ENCODE assay signal across 21 cellular contexts in genomic region chr4:133131829-133132485, GRCh38. TPM values are rescaled to one million over a fixed set of nuclear protein-coding genes. Genes with fewer than 3 reads are reported as not detected.
DNase-seq lines count a peak whose midpoint lies in the region; ATAC-seq, FAIRE-seq and TF ChIP-seq lines count a peak whose summit lies in the region.
"Had no signal": no experiment of that assay in that cellular context is flagged by ENCODE, and none has a peak within 500 bp of the region (broad histone marks: within the 10 kb centered on the region; RNA-seq: fewer than 3 reads in every experiment).

No MANE protein-coding gene starts in this region.

- no peak for FAIRE-seq in H1 (lab: Jason Lieb, UNC)
- FAIRE-seq: GM12891 had no signal

- H2BK120ac ChIP-seq in H1 (replicated peaks; ENCODE audit: low read depth, low read length) (no peak overlapping the region), neuronal stem cell (ENCODE audit: low read depth, low read length) (no peak overlapping the region)

- in situ Hi-C loops in GM23248 (cut with MboI) = no loop called here

- no peaks in the 10 kb centered on the region for H3K36me3 ChIP-seq in HUES48 (ENCODE audit: control insufficient read depth, insufficient read depth, low read length)
- no peaks in the 10 kb centered on the region for H3K36me3 ChIP-seq in H1 (ENCODE audit: control insufficient read depth in 2 of 4, insufficient read depth in 4 of 4, low read length in 3 of 4)
- no peaks in the 10 kb centered on the region for H3K36me3 ChIP-seq in neuronal stem cell (replicated peaks in 1 of 2; ENCODE audit: control insufficient read depth in 2 of 2, insufficient read depth in 2 of 2, low read length in 2 of 2)
- H3K36me3 ChIP-seq in GM23248 (ENCODE audit: low read depth) = no peaks in the 10 kb centered on the region
- H3K36me3 ChIP-seq in CD8-positive, alpha-beta memory T cell (ENCODE audit: insufficient read depth, low read length) = no peaks in the 10 kb centered on the region
- H3K36me3 ChIP-seq: colonic mucosa, left lung, right atrium auricular region had no signal

- H3K79me2 ChIP-seq in H1 (ENCODE audit: control insufficient read depth in 1 of 2, insufficient read depth in 2 of 2, low read length in 2 of 2) = no peaks in the 10 kb centered on the region
- no peaks in the 10 kb centered on the region for H3K79me2 ChIP-seq in GM23248 (ENCODE audit: insufficient read depth)

- no peak overlapping the region; the same call in 1 of the 2 replicates for H3K18ac ChIP-seq in H1 (ENCODE audit: extremely low read depth, low read length)
- H3K18ac ChIP-seq in neuronal stem cell (ENCODE audit: low read length) = no peak overlapping the region

- peak overlapping the region; percentile 100 for H4K5ac ChIP-seq in H1 (ENCODE audit: insufficient read length, low read depth, low read length)

- CTCF ChIA-PET in H1 (lab: Charles Lee; ENCODE audit: partially characterized antibody) = interaction anchor here (0.8 to 1.7 kb wide), 5 partner anchors 14 to 343 kb away, joined by 3 to 9 read pairs (median 3); no protein-coding TSS in a partner anchor
- CTCF ChIA-PET in CD8-positive, alpha-beta memory T cell (lab: Charles Lee) = no interaction called here

- H3K9me2 ChIP-seq in GM23248 (ENCODE audit: insufficient read depth) = no peaks in the 10 kb centered on the region

- H3K27me3 ChIP-seq in HUES48 (ENCODE audit: control insufficient read depth, insufficient read depth, low read length) (no peaks in the 10 kb centered on the region), H1 (replicated peaks in 1 of 4; ENCODE audit: control insufficient read depth in 3 of 4, extremely low read depth in 1 of 4, insufficient read depth in 3 of 4, low read length in 3 of 4) (no peaks in the 10 kb centered on the region), neuronal stem cell (ENCODE audit: control insufficient read depth in 3 of 3, insufficient read depth in 3 of 3, low read depth in 1 of 3, low read length in 3 of 3) (no peaks in the 10 kb centered on the region), GM23248 (replicated peaks; ENCODE audit: insufficient read depth) (no peaks in the 10 kb centered on the region)
- no peaks in the 10 kb centered on the region for H3K27me3 ChIP-seq in CD8-positive, alpha-beta memory T cell (ENCODE audit: insufficient read depth, low read length, poor library complexity, severe bottlenecking)
- H3K27me3 ChIP-seq: colonic mucosa, left lung, right atrium auricular region had no signal

- H3K4me3 ChIP-seq in HUES48 (ENCODE audit: low read depth, low read length) (peak overlapping the region; percentile 38; the same call in 1 of the 2 replicates), H1 (ENCODE audit: extremely low read depth in 1 of 4, insufficient read depth in 2 of 4, low read depth in 3 of 4, low read length in 4 of 4) (peak overlapping the region in 1 of 4 experiments; percentile 45; a peak in 2 of 8 replicates), neuronal stem cell (ENCODE audit: low read length in 2 of 2) (no peak overlapping the region), GM23248 (no peak overlapping the region)
- no peak overlapping the region for H3K4me3 ChIP-seq in CD8-positive, alpha-beta memory T cell (ENCODE audit: low read length)
- H3K4me3 ChIP-seq: colonic mucosa, left lung, right atrium auricular region had no signal

- H3K27ac ChIP-seq in HUES48 (ENCODE audit: low read depth, low read length) = peak overlapping the region; percentile 94
- H3K27ac ChIP-seq in H1 (ENCODE audit: low read depth, low read length) = no peak overlapping the region
- no peak overlapping the region for H3K27ac ChIP-seq in neuronal stem cell (replicated peaks; ENCODE audit: low read length)
- H3K27ac ChIP-seq in GM23248 = no peak overlapping the region
- H3K27ac ChIP-seq in CD8-positive, alpha-beta memory T cell (ENCODE audit: low read depth, low read length) = no peak overlapping the region
- H3K27ac ChIP-seq: colonic mucosa, left lung, right atrium auricular region had no signal

- TF ChIP-seq RAD21 in H1 (IDR thresholded peaks at IDR 0.05 in 1 of 2, conservative IDR thresholded peaks at IDR 0.05 in 1 of 2; ENCODE audit: low read depth in 2 of 2, low read length in 2 of 2) = no peak

- WGBS in H1 (ENCODE audit: extremely low coverage in 1 of 2, insufficient coverage in 1 of 2, insufficient read length in 1 of 2, insufficient replicate concordance in 2 of 2, low coverage in 1 of 2, low lambda C conversion rate in 2 of 2, missing lambda C conversion rate in 1 of 2), 2 experiments = 18% methylated on average over 2 of the region's 2 CpGs; no CpG with 5 or more reads in 1 of the 2 experiments
- WGBS in neuronal stem cell (ENCODE audit: extremely low coverage in 2 of 2, insufficient read length in 2 of 2, insufficient replicate concordance in 1 of 2), 2 donors = no CpG with 5 or more reads among the region's 2 CpGs
- 12 to 19% methylated on average over 2 of the region's 2 CpGs for WGBS in GM23248 (ENCODE audit: low coverage in 1 of 2, low lambda C conversion rate in 2 of 2, missing lambda C conversion rate in 2 of 2), 2 experiments

- no peak for ATAC-seq in left lobe of liver
- ATAC-seq: left lung had no signal

- H3K4me1 ChIP-seq in HUES48 (ENCODE audit: control insufficient read depth, insufficient read depth, low read length) (peaks cover 33% of the 10 kb centered on the region), H1 (replicated peaks in 1 of 4; ENCODE audit: control insufficient read depth in 3 of 4, insufficient read depth in 4 of 4, low read length in 3 of 4) (peaks cover 0 to 6% (median 1%) of the 10 kb centered on the region in 4 experiments; a peak in 2 of 7 replicates), neuronal stem cell (ENCODE audit: control insufficient read depth in 2 of 2, insufficient read depth in 1 of 2, low read depth in 1 of 2, low read length in 2 of 2) (no peaks in the 10 kb centered on the region), GM23248 (ENCODE audit: insufficient read depth) (no peaks in the 10 kb centered on the region)
- no peaks in the 10 kb centered on the region for H3K4me1 ChIP-seq in CD8-positive, alpha-beta memory T cell (ENCODE audit: insufficient read depth, low read length)
- H3K4me1 ChIP-seq: colonic mucosa, left lung, right atrium auricular region had no signal

- no peak for TF ChIP-seq POLR2A in H1 (IDR thresholded peaks at IDR 0.05; ENCODE audit: control extremely low read depth in 1 of 2, low read depth in 2 of 2, low read length in 2 of 2)

- DNase-seq in NCI-H748 treated with DMSO at 0.1 percent for 48 hours (lab: John Stamatoyannopoulos, UW) (peak; percentile 34), H1 (ENCODE audit: low read depth in 1 of 2, low spot score in 2 of 2) (no peak), neuronal stem cell (ENCODE audit: low spot score) (no peak), GM23248 (no peak), left lobe of liver (ENCODE audit: low spot score) (no peak)
- no peak for DNase-seq in CD8-positive, alpha-beta memory T cell
- DNase-seq: C1 segment of cervical spinal cord; Calu3; colonic mucosa; left lung; mesendoderm; MM.1S; NCI-H69; stimulated activated CD4-positive, alpha-beta T cell treated with anti-CD3 and anti-CD28 coated beads, Interleukin-4, amount 100 ng/mL, for 1 hour; stimulated activated naive CD4-positive, alpha-beta T cell treated with Interleukin-2 at 50 U/mL for 16 hours; T1000 had no signal

- H2BK5ac ChIP-seq in H1 (ENCODE audit: low read depth, low read length) = no peak overlapping the region
- no peak overlapping the region for H2BK5ac ChIP-seq in neuronal stem cell (ENCODE audit: low read length)

- H3K23ac ChIP-seq in H1 (ENCODE audit: insufficient read length) (no peak overlapping the region), neuronal stem cell (ENCODE audit: low read depth, low read length, poor library complexity) (no peak overlapping the region)

- H3K4me3 Mint-ChIP-seq in CD8-positive, alpha-beta memory T cell = no peak overlapping the region
- H3K4me3 Mint-ChIP-seq: activated naive CD4-positive, alpha-beta T cell treated with anti-CD3 and anti-CD28 coated beads, Interleukin-2, amount 50 U/mL, for 24 hours had no signal

- no peak overlapping the region for H3K4ac ChIP-seq in H1 (replicated peaks; ENCODE audit: insufficient read length, low read depth, low read length)
- no peak overlapping the region for H3K4ac ChIP-seq in neuronal stem cell (ENCODE audit: low read length)

- H3K27me3 Mint-ChIP-seq in CD8-positive, alpha-beta memory T cell = no peaks in the 10 kb centered on the region
- H3K27me3 Mint-ChIP-seq: activated naive CD4-positive, alpha-beta T cell treated with anti-CD3 and anti-CD28 coated beads, Interleukin-2, amount 50 U/mL, for 24 hours had no signal

- no peaks in the 10 kb centered on the region for H3K9me3 ChIP-seq in HUES48 (ENCODE audit: control insufficient read depth, insufficient read depth, low read length)
- no peaks in the 10 kb centered on the region for H3K9me3 ChIP-seq in H1 (ENCODE audit: insufficient read depth in 2 of 2, low read depth in 1 of 2, low read length in 1 of 2)
- H3K9me3 ChIP-seq in neuronal stem cell (replicated peaks in 1 of 2; ENCODE audit: control insufficient read depth in 2 of 2, insufficient read depth in 1 of 2, low read depth in 1 of 2, low read length in 2 of 2) = no peaks in the 10 kb centered on the region
- no peaks in the 10 kb centered on the region for H3K9me3 ChIP-seq in GM23248 (ENCODE audit: low read depth)
- no peaks in the 10 kb centered on the region for H3K9me3 ChIP-seq in CD8-positive, alpha-beta memory T cell (ENCODE audit: low read length)
- H3K9me3 ChIP-seq: colonic mucosa, left lung, right atrium auricular region had no signal

- H2AK5ac ChIP-seq in H1 (ENCODE audit: low read depth, low read length) (no peak overlapping the region), neuronal stem cell (ENCODE audit: low read depth, low read length) (no peak overlapping the region)

- H3K27ac Mint-ChIP-seq in CD8-positive, alpha-beta memory T cell = no peak overlapping the region
- H3K27ac Mint-ChIP-seq: activated naive CD4-positive, alpha-beta T cell treated with anti-CD3 and anti-CD28 coated beads, Interleukin-2, amount 50 U/mL, for 24 hours had no signal

- no peaks in the 10 kb centered on the region for H4K20me1 ChIP-seq in H1 (replicated peaks in 1 of 2; ENCODE audit: control insufficient read depth in 1 of 2, insufficient read depth in 2 of 2, low read length in 2 of 2)
- H4K20me1 ChIP-seq in GM23248 (ENCODE audit: insufficient read depth) = no peaks in the 10 kb centered on the region

- H3K9me3 Mint-ChIP-seq in CD8-positive, alpha-beta memory T cell = peaks cover 0 to 22% (median 4%) of the 10 kb centered on the region in 5 donors
- H3K9me3 Mint-ChIP-seq: activated naive CD4-positive, alpha-beta T cell treated with anti-CD3 and anti-CD28 coated beads, Interleukin-2, amount 50 U/mL, for 24 hours had no signal

- H2BK20ac ChIP-seq in H1 (ENCODE audit: low read length) = no peak overlapping the region

- H3K14ac ChIP-seq in H1 (ENCODE audit: insufficient read length) (no peak overlapping the region), neuronal stem cell (ENCODE audit: low read length) (no peak overlapping the region)

- no peak for TF ChIP-seq EP300 in H1 (IDR thresholded peaks at IDR 0.05; ENCODE audit: borderline replicate concordance in 1 of 2, low read depth in 2 of 2, low read length in 2 of 2)

- H2BK15ac ChIP-seq in H1 (ENCODE audit: low read length) = no peak overlapping the region
- no peak overlapping the region for H2BK15ac ChIP-seq in neuronal stem cell (ENCODE audit: low read length)

- no peak overlapping the region for H3K56ac ChIP-seq in H1 (replicated peaks; ENCODE audit: insufficient read length, low read depth, low read length)

- H3K4me2 ChIP-seq in H1 (ENCODE audit: insufficient read depth in 1 of 2, low read depth in 2 of 2, low read length in 2 of 2) (peak overlapping the region; percentile 27 to 30; a peak in 2 of 4 replicates), neuronal stem cell (ENCODE audit: insufficient read depth, low read length, poor library complexity, severe bottlenecking) (no peak overlapping the region), GM23248 (ENCODE audit: unreplicated experiment) (no peak overlapping the region)

- POLR2A ChIA-PET in H1 (lab: Charles Lee; ENCODE audit: partially characterized antibody) = interaction anchor here (1.2 to 1.7 kb wide), 3 partner anchors 15 to 20 kb away, joined by 4 to 7 read pairs (median 5); partner anchors contain the start of gene PCDH10
- POLR2A ChIA-PET in CD8-positive, alpha-beta memory T cell (lab: Charles Lee) = no interaction called here

- H3F3A ChIP-seq in GM23248 (ENCODE audit: insufficient read depth) = no peaks in the 10 kb centered on the region

- H2BK12ac ChIP-seq in H1 (ENCODE audit: low read depth, low read length) (no peak overlapping the region), neuronal stem cell (ENCODE audit: low read length) (no peak overlapping the region)

- H3K79me1 ChIP-seq in H1 (ENCODE audit: low read depth, low read length) (no peaks in the 10 kb centered on the region), neuronal stem cell (ENCODE audit: low read depth, low read length) (no peaks in the 10 kb centered on the region)

- no peaks in the 10 kb centered on the region for H3K23me2 ChIP-seq in H1 (ENCODE audit: low read depth, low read length)

- no peaks in the 10 kb centered on the region for H3K4me1 Mint-ChIP-seq in CD8-positive, alpha-beta memory T cell
- H3K4me1 Mint-ChIP-seq: activated naive CD4-positive, alpha-beta T cell treated with anti-CD3 and anti-CD28 coated beads, Interleukin-2, amount 50 U/mL, for 24 hours had no signal

- H4K91ac ChIP-seq in H1 (replicated peaks; ENCODE audit: insufficient read length, low read length) (no peak overlapping the region), neuronal stem cell (ENCODE audit: low read depth, low read length, poor library complexity) (no peak overlapping the region)

- H3K36me3 Mint-ChIP-seq in CD8-positive, alpha-beta memory T cell = no peaks in the 10 kb centered on the region
- H3K36me3 Mint-ChIP-seq: activated naive CD4-positive, alpha-beta T cell treated with anti-CD3 and anti-CD28 coated beads, Interleukin-2, amount 50 U/mL, for 24 hours had no signal

- H3K9ac ChIP-seq in HUES48 (ENCODE audit: low read depth, low read length) = peak overlapping the region; percentile 56; the same call in 1 of the 2 replicates
- no peak overlapping the region for H3K9ac ChIP-seq in H1 (replicated peaks in 1 of 4; ENCODE audit: extremely low read depth in 1 of 4, low read depth in 3 of 4, low read length in 3 of 4)
- no peak overlapping the region for H3K9ac ChIP-seq in neuronal stem cell (ENCODE audit: low read depth, low read length, poor library complexity)
- no peak overlapping the region for H3K9ac ChIP-seq in GM23248

- TF ChIP-seq CTCF in H1 (IDR thresholded peaks at IDR 0.05; ENCODE audit: control extremely low read depth in 1 of 3, insufficient read depth in 1 of 3, low read depth in 1 of 3, low read length in 3 of 3) = no peak

- H4K8ac ChIP-seq in H1 (ENCODE audit: extremely low read depth, insufficient read depth, low read length) (no peak overlapping the region), neuronal stem cell (ENCODE audit: low read depth, low read length) (no peak overlapping the region)

- H2AFZ ChIP-seq in H1 (ENCODE audit: low read length) = 0 out of 2 replicates have a peak overlapping the region, but pooled peaks have one; percentile 21
- H2AFZ ChIP-seq in neuronal stem cell (ENCODE audit: low read length) = peak overlapping the region; percentile 76
- no peak overlapping the region for H2AFZ ChIP-seq in GM23248

RNA-seq across cellular contexts. Expression of gene PCDH10, which starts 17.1 kb away (rescaled TPM):
- 9.3 and 10.0 TPM in 2 replicates for total RNA-seq in H1 (2021; fragmentation: NEBNext Ultra II Directional; extraction: Animal tissue kit (Norgen Biotek cat#: 25700))
- polyA plus RNA-seq in H1 (2011; rRNA removed) (2.2 and 3.0 TPM in 2 replicates), GM23248 (2016; fragmentation: Nextera tagmentation; extraction: Ambion mirVana) (0.08 and 0.09 TPM in 2 replicates)
- polyA plus RNA-seq in H1 (2011; cell fraction: cytosol; rRNA removed) = 2.6 TPM
- 5.5 TPM for polyA plus RNA-seq in H1 (2011; cell fraction: nucleus; rRNA removed)
- polyA plus RNA-seq in H1 (2012, experiment 1 of 2) = 1.9 to 3.1 TPM (median 2.6 TPM) in 4 replicates
- polyA plus RNA-seq in H1 (2012, experiment 2 of 2) = 1.1 TPM
- 24.2 TPM for polyA plus RNA-seq in H1 (2013, experiment 1 of 2)
- polyA plus RNA-seq in H1 (2013, experiment 2 of 2) = 22.9 TPM
- polyA minus RNA-seq in H1 (2011; rRNA and poly(A)+ RNA removed) = 5.8 and 6.0 TPM in 2 replicates
- polyA minus RNA-seq in H1 (2011; cell fraction: cytosol; rRNA and poly(A)+ RNA removed) = 4.3 TPM
- 11.5 TPM for polyA minus RNA-seq in H1 (2011; cell fraction: nucleus; rRNA and poly(A)+ RNA removed)
- 1.2 TPM for polyA plus RNA-seq in neuronal stem cell (2013, experiment 1 of 2)
- polyA plus RNA-seq in neuronal stem cell (2013, experiment 2 of 2) = 1.1 TPM
- total RNA-seq in GM23248 (2014; rRNA removed; shearing (Covaris generic)) = 0.11 TPM in 1 of 2 replicates, not detected in the other
- not detected for total RNA-seq in CD8-positive, alpha-beta memory T cell
- polyA plus RNA-seq in CD8-positive, alpha-beta memory T cell = not detected
- total RNA-seq in left lobe of liver = not detected
- total RNA-seq: Calu3, OCI-LY7 had no signal

Comparison
In these comparisons a context has a peak if more than half of its experiments do, and no peak if none do; other contexts are left out.
1. H3K4me2 ChIP-seq: peak in H1 (2 of 2); none in neuronal stem cell (single experiment) and GM23248 (single experiment).